Comparison of ENCODE assay signal across 9 cellular contexts in genomic region chr9:98989036-98990000, GRCh38. TPM values are rescaled to one million over a fixed set of nuclear protein-coding genes. Genes with fewer than 3 reads are reported as not detected.
DNase-seq lines count a peak whose midpoint lies in the region; ATAC-seq, FAIRE-seq and TF ChIP-seq lines count a peak whose summit lies in the region.
"Had no signal": no experiment of that assay in that cellular context is flagged by ENCODE, and none has a peak within 500 bp of the region (broad histone marks: within the 10 kb centered on the region; RNA-seq: fewer than 3 reads in every experiment).

No MANE protein-coding gene starts in this region.

- H3K4me3 ChIP-seq in cardiac muscle cell (no peak overlapping the region), stomach (no peak overlapping the region), dorsolateral prefrontal cortex (no peak overlapping the region)

- peak; percentile 32 for TF ChIP-seq EP300 in stomach (IDR thresholded peaks at IDR 0.05)

- H3K9me3 ChIP-seq in cardiac muscle cell (ENCODE audit: low read depth) (no peaks in the 10 kb centered on the region), stomach (no peaks in the 10 kb centered on the region)

- intact Hi-C loops in stomach (cut with DNase I; ENCODE audit: low total_unique reads) (no loop called here), dorsolateral prefrontal cortex (cut with DNase I) (no loop called here)

- TF ChIP-seq CTCF in cardiac muscle cell (IDR thresholded peaks at IDR 0.05; ENCODE audit: low read depth, low read length) (peak; percentile 32), stomach (IDR thresholded peaks at IDR 0.05) (no peak), dorsolateral prefrontal cortex (IDR thresholded peaks at IDR 0.05 in 54 of 56, conservative IDR thresholded peaks at IDR 0.05 in 2 of 56; ENCODE audit: low read depth in 1 of 56, partially characterized antibody in 56 of 56) (peak in 1 of 56 donors; percentile 9)

- 72 to 76% (median 74%) methylated on average over 12 to 13 of the region's 13 CpGs for WGBS in stomach, 5 donors

- DNase-seq in H54 (ENCODE audit: insufficient read length, low spot score) = peak; percentile 99
- peak in 1 of 2 donors; percentile 96 for DNase-seq in cardiac muscle cell (ENCODE audit: low read depth in 1 of 2, low spot score in 1 of 2)
- DNase-seq in stomach = no peak
- no peak for DNase-seq in dorsolateral prefrontal cortex
- DNase-seq in NCI-H748 treated with DMSO at 0.1 percent for 48 hours (lab: John Stamatoyannopoulos, UW) = no peak
- no peak for DNase-seq in T-helper 9 cell
- no peak for DNase-seq in inferior parietal cortex (ENCODE audit: extremely low spot score)

- no peaks in the 10 kb centered on the region for H3K36me3 ChIP-seq in cardiac muscle cell
- H3K36me3 ChIP-seq in stomach = peaks cover 0 to 8% (median 3%) of the 10 kb centered on the region in 4 donors

- ATAC-seq in SK-N-SH treated with all-trans-retinoic acid at 6 μM for 48 hours = peak; percentile 95

- H3K27ac ChIP-seq in cardiac muscle cell (no peak overlapping the region), stomach (peak overlapping the region; percentile 34 to 73 (median 69)), dorsolateral prefrontal cortex (peak overlapping the region in 5 of 59 donors; percentile 1 to 61 (median 5))

- FAIRE-seq in H54 (lab: Jason Lieb, UNC) = peak; percentile 86
- FAIRE-seq: frontal cortex had no signal

- no peaks in the 10 kb centered on the region for H3K4me1 ChIP-seq in cardiac muscle cell (ENCODE audit: low read depth)
- peaks cover 3 to 49% (median 24%) of the 10 kb centered on the region in 4 donors for H3K4me1 ChIP-seq in stomach

- no peaks in the 10 kb centered on the region for H3K27me3 ChIP-seq in cardiac muscle cell
- H3K27me3 ChIP-seq in stomach = no peaks in the 10 kb centered on the region
- no peaks in the 10 kb centered on the region for H3K27me3 ChIP-seq in dorsolateral prefrontal cortex

- TF ChIP-seq POLR2A in H54 (IDR thresholded peaks at IDR 0.05; ENCODE audit: low read depth, low read length) = no peak
- TF ChIP-seq POLR2A in stomach (IDR thresholded peaks at IDR 0.05) = no peak

TF ChIP-seq in SK-N-SH treated with all-trans-retinoic acid at 6 μM for 48 hours, 23 proteins besides CTCF, POLR2A, EP300 and RAD21:
- no peak for TF ChIP-seq CREB5 (CRISPR knock-in tag; IDR thresholded peaks at IDR 0.05; ENCODE audit: low read depth)
- no peak for TF ChIP-seq ZNF565 (CRISPR knock-in tag; conservative IDR thresholded peaks at IDR 0.05; ENCODE audit: low read depth)
- no peak for TF ChIP-seq ZC3H10 (CRISPR knock-in tag; IDR thresholded peaks at IDR 0.05)
- no peak for TF ChIP-seq ARNTL (CRISPR knock-in tag; IDR thresholded peaks at IDR 0.05; ENCODE audit: borderline replicate concordance, low read depth)
- no peak for TF ChIP-seq TSHZ2 (CRISPR knock-in tag; IDR thresholded peaks at IDR 0.05)
- TF ChIP-seq PPARA (CRISPR knock-in tag; IDR thresholded peaks at IDR 0.05; ENCODE audit: borderline replicate concordance) = no peak
- no peak for TF ChIP-seq ZNF70 (CRISPR knock-in tag; IDR thresholded peaks at IDR 0.05)
- no peak for TF ChIP-seq GLIS3 (CRISPR knock-in tag; IDR thresholded peaks at IDR 0.05)
- TF ChIP-seq CSDC2 (CRISPR knock-in tag; IDR thresholded peaks at IDR 0.05) = no peak
- no peak for TF ChIP-seq ESRRG (CRISPR knock-in tag; IDR thresholded peaks at IDR 0.05)
- TF ChIP-seq ZFP3 (CRISPR knock-in tag; IDR thresholded peaks at IDR 0.05) = no peak
- no peak for TF ChIP-seq TCF4 (CRISPR knock-in tag; IDR thresholded peaks at IDR 0.05; ENCODE audit: borderline replicate concordance)
- TF ChIP-seq POU6F1 (CRISPR knock-in tag; IDR thresholded peaks at IDR 0.05; ENCODE audit: borderline replicate concordance, low read depth) = no peak
- TF ChIP-seq SNAI2 (CRISPR knock-in tag; IDR thresholded peaks at IDR 0.05) = no peak
- no peak for TF ChIP-seq CSRNP3 (CRISPR knock-in tag; IDR thresholded peaks at IDR 0.05)
- TF ChIP-seq PATZ1 (CRISPR knock-in tag; IDR thresholded peaks at IDR 0.05; ENCODE audit: borderline replicate concordance) = no peak
- no peak for TF ChIP-seq OSR1 (CRISPR knock-in tag; IDR thresholded peaks at IDR 0.05)
- no peak for TF ChIP-seq TOX (CRISPR knock-in tag; IDR thresholded peaks at IDR 0.05; ENCODE audit: borderline replicate concordance)
- TF ChIP-seq ISL1 (CRISPR knock-in tag; IDR thresholded peaks at IDR 0.05) = no peak
TF ChIP-seq in SK-N-SH treated with all-trans-retinoic acid at 6 μM for 48 hours: peak in this region for 0.

RNA-seq across cellular contexts. Expression of gene COL15A1, which starts 45.6 kb away (rescaled TPM):
- total RNA-seq in cardiac muscle cell (0.39 and 0.74 TPM in 2 replicates), stomach (100 to 1,000 TPM in 2 of 5 donors, 10 to 100 TPM in 3; 26.3 to 173 (median 32.2) TPM), dorsolateral prefrontal cortex (1 to 10 TPM in 83 of 120 experiments, under 1 TPM in 37; 0.33 to 5.0 (median 1.3) TPM)
- polyA plus RNA-seq in cardiac muscle cell (0.99 and 1.3 TPM in 2 replicates), stomach (10 to 100 TPM; 10.7 to 13.3 (median 12.0) TPM)

Comparison
In these comparisons a context has a peak if more than half of its experiments do, and no peak if none do; other contexts are left out.
1. RNA of gene COL15A1, which starts 45.6 kb away (total RNA-seq): 26.3 to 173 TPM in stomach; 0.33 to 5.0 TPM in dorsolateral prefrontal cortex and 0.39 to 0.74 TPM in cardiac muscle cell; every median in the first group is over 4 times any median in the second.